Comparison of ENCODE assay signal across 8 cellular contexts in the genomic region with DNA sequence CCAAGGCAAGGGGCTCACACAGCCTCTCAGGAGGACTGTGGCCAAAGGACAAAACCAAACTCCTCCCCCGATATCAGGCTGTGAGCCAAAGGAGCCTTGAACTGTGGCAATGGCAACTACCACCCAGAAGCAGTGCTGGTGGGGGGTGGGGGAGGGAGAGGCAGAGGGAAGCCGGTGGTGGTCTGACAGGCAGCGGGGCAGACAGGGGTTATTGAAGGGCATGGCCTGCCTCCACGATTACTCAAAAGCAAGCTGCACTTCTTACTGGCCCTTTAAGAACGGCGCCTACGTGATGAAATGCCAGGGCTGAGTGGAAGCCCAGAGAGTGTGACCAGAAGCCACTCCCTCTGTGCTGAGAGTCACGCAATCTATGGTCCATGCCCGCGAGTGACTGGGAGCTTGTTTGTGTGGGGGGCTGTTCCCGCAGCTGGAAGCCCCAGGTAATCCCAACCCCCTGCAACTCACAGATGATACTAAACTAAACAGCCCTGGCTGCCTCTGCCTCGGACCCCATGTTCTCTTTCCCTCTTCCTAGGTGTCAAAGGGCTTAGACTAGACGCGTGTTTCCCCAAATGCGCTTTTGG.
A peak's percentile ranks its signal among the peaks of the same experiment; 100 is the strongest.
DNase-seq lines count a peak whose midpoint lies in the region; ATAC-seq and TF ChIP-seq lines count a peak whose summit lies in the region.

No MANE protein-coding gene starts in this region.

- H3K9me3 ChIP-seq in SJSA1 (replicated peaks) (no peaks in the 10 kb centered on the region), upper lobe of left lung (no peaks in the 10 kb centered on the region)

- DNase-seq in GM12865 (ENCODE audit: low read depth) (peak; percentile 60), SJSA1 (ENCODE audit: low read depth in 1 of 2, low spot score in 2 of 2) (peak; percentile 34 to 68), iPS DF 4.7 (ENCODE audit: extremely low read depth, low spot score) (peak; percentile 9), upper lobe of left lung (peak in 1 of 2 donors; percentile 91), GM20000 (ENCODE audit: low spot score) (no peak), NCI-H2081 (lab: John Stamatoyannopoulos, UW) (no peak), NCI-H1105 treated with DMSO at 0.1 percent for 48 hours (lab: John Stamatoyannopoulos, UW) (no peak)

- TF ChIP-seq POLR2A in upper lobe of left lung (IDR thresholded peaks at IDR 0.05): peak in 1 of 4 donors; percentile 51

- 30 to 56% methylated on average over 13 to 15 of the region's 15 CpGs for WGBS in upper lobe of left lung, 2 donors

- H3K4me1 ChIP-seq in SJSA1 (replicated peaks): peaks cover 11% of the 10 kb centered on the region
- H3K4me1 ChIP-seq in upper lobe of left lung: peaks cover 4 to 13% (median 7%) of the 10 kb centered on the region in 4 donors

- ATAC-seq in HG02840 (IDR thresholded peaks at IDR 0.05; ENCODE audit: low FRiP score, unreplicated experiment) (peak; percentile 53), upper lobe of left lung (ENCODE audit: low FRiP score in 2 of 2) (peak; percentile 58 to 75)

- H3K27ac ChIP-seq in SJSA1: no peak overlapping the region
- H3K27ac ChIP-seq in upper lobe of left lung: peak overlapping the region in 2 of 4 donors; percentile 60 to 61

- no peak for TF ChIP-seq EP300 in upper lobe of left lung (IDR thresholded peaks at IDR 0.05)

- H3K4me3 ChIP-seq in GM12865 (ENCODE audit: low read depth, low read length) (peak overlapping the region; percentile 10), SJSA1 (no peak overlapping the region), upper lobe of left lung (peak overlapping the region in 2 of 4 donors; percentile 5 to 14)

- TF ChIP-seq CTCF in GM12865 (IDR thresholded peaks at IDR 0.05; ENCODE audit: insufficient read depth, low read depth, low read length, missing control alignments): no peak
- no peak for TF ChIP-seq CTCF in upper lobe of left lung (IDR thresholded peaks at IDR 0.05)
- no peak for TF ChIP-seq CTCF in GM20000 (IDR thresholded peaks at IDR 0.05; ENCODE audit: extremely low read depth, missing control alignments)

- no peaks in the 10 kb centered on the region for H3K27me3 ChIP-seq in SJSA1 (replicated peaks)
- no peaks in the 10 kb centered on the region for H3K27me3 ChIP-seq in upper lobe of left lung

- H3K36me3 ChIP-seq in SJSA1: no peaks in the 10 kb centered on the region
- H3K36me3 ChIP-seq in upper lobe of left lung: no peaks in the 10 kb centered on the region

Comparison
In these comparisons a context has a peak if more than half of its experiments do, and no peak if none do; other contexts are left out.
1. DNase-seq: peak in GM12865 (single experiment), SJSA1 (2 of 2) and iPS DF 4.7 (single experiment); none in GM20000 (single experiment), NCI-H2081 (0 of 2) and NCI-H1105 treated with DMSO at 0.1 percent for 48 hours (single experiment).